Comparison of ENCODE assay signal across 1 cellular context in the genomic region with DNA sequence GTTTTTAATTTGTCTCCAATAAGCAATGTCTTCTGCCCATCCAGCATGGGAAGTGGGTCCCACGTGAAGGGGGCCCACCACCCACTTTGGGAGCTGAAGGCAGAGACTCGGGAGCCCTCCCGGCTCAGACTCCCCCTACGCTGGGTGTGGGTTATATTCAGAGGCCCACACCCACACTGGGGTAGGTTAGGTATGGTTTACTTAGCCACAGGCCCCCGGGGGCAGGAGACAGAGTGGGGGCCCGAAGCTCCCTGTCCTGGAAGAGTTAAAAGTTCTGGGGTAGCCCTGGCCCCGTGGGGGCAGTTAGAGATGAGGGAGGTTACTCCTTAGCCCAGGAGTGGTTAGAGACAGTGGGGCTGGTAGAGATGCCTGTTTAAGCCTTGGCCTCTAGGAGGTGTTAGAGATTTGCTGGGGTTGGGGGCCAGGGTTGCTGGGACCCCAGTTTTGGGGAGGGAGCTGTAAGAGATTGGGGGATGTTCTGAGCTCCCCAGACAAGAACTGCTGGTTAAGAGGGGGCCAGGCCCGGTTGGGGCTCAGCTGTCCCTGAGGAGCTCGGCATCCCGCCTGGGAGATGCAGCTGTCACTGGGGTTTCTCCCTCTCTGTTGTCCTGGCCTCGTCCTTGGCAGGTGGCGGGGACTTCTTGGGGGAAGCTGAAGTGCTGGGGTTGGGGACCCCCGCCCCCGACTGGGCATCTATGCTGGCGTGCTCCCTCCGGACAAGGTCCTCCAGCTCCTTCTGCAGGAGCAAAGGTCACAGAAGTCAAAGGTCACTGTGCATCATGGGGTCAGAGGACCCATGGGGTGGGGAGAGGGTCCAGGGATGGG.
TF ChIP-seq lines count a peak whose summit lies in the region.

No MANE protein-coding gene starts in this region.

TF ChIP-seq in K562, 482 proteins besides CTCF, POLR2A, EP300 and RAD21:
- TF ChIP-seq NR2C2 (CRISPR knock-in tag; IDR thresholded peaks at IDR 0.05) (no peak), NR2C2 (tag; IDR thresholded peaks at IDR 0.05) (peak; percentile 73), CBX3 (IDR thresholded peaks at IDR 0.05; ENCODE audit: borderline replicate concordance in 1 of 2, low read length in 2 of 2) (no peak), ZNF77 (CRISPR knock-in tag; IDR thresholded peaks at IDR 0.05) (no peak), ARID1B (IDR thresholded peaks at IDR 0.05) (no peak), NFIX (CRISPR knock-in tag; IDR thresholded peaks at IDR 0.05; ENCODE audit: low read depth) (no peak), NR2C1 (IDR thresholded peaks at IDR 0.05) (peak; percentile 89), NR2C1 (tag; IDR thresholded peaks at IDR 0.05) (peak; percentile 85)
- TF ChIP-seq, protein P1, sequence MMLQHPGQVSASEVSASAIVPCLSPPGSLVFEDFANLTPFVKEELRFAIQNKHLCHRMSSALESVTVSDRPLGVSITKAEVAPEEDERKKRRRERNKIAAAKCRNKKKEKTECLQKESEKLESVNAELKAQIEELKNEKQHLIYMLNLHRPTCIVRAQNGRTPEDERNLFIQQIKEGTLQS (IDR thresholded peaks at IDR 0.05) = no peak
- TF ChIP-seq, protein P1 (CRISPR knock-in tag; conservative IDR thresholded peaks at IDR 0.05) = no peak
- TF ChIP-seq, protein P2, sequence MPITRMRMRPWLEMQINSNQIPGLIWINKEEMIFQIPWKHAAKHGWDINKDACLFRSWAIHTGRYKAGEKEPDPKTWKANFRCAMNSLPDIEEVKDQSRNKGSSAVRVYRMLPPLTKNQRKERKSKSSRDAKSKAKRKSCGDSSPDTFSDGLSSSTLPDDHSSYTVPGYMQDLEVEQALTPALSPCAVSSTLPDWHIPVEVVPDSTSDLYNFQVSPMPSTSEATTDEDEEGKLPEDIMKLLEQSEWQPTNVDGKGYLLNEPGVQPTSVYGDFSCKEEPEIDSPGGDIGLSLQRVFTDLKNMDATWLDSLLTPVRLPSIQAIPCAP (CRISPR knock-in tag; IDR thresholded peaks at IDR 0.05; ENCODE audit: borderline replicate concordance) = no peak
- TF ChIP-seq, protein P3, sequence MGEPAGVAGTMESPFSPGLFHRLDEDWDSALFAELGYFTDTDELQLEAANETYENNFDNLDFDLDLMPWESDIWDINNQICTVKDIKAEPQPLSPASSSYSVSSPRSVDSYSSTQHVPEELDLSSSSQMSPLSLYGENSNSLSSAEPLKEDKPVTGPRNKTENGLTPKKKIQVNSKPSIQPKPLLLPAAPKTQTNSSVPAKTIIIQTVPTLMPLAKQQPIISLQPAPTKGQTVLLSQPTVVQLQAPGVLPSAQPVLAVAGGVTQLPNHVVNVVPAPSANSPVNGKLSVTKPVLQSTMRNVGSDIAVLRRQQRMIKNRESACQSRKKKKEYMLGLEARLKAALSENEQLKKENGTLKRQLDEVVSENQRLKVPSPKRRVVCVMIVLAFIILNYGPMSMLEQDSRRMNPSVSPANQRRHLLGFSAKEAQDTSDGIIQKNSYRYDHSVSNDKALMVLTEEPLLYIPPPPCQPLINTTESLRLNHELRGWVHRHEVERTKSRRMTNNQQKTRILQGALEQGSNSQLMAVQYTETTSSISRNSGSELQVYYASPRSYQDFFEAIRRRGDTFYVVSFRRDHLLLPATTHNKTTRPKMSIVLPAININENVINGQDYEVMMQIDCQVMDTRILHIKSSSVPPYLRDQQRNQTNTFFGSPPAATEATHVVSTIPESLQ (CRISPR knock-in tag; IDR thresholded peaks at IDR 0.05) = no peak
TF ChIP-seq in K562: peak in this region for 2.
